ENCODE assay signal across 1 cellular context in genomic region chr6:30726506-30727413, GRCh38.
TF ChIP-seq lines count a peak whose summit lies in the region.

No MANE protein-coding gene starts in this region.

TF ChIP-seq in IMR-90, 13 proteins besides CTCF, POLR2A, EP300 and RAD21:
- TF ChIP-seq USF2 (IDR thresholded peaks at IDR 0.05; ENCODE audit: low read depth, low read length) (no peak), RCOR1 (IDR thresholded peaks at IDR 0.05; ENCODE audit: insufficient replicate concordance, low read length) (no peak), MAZ (IDR thresholded peaks at IDR 0.05; ENCODE audit: borderline replicate concordance, low read depth, low read length) (no peak), RFX5 (IDR thresholded peaks at IDR 0.05; ENCODE audit: low read depth, low read length) (no peak)
